ENCODE assay signal across 1 cellular context in genomic region chr3:149203758-149204157, GRCh38.
TF ChIP-seq lines count a peak whose summit lies in the region.

No MANE protein-coding gene starts in this region.

TF ChIP-seq in GM12878, 131 proteins besides CTCF, POLR2A, EP300 and RAD21 (continued from another document):
- no peak for TF ChIP-seq ZBTB11 (CRISPR knock-in tag; IDR thresholded peaks at IDR 0.05)
- TF ChIP-seq ATF3 (IDR thresholded peaks at IDR 0.05; ENCODE audit: borderline replicate concordance, extremely low read depth, low read depth, low read length): no peak
- no peak for TF ChIP-seq IRF5 (IDR thresholded peaks at IDR 0.05; ENCODE audit: borderline replicate concordance)
- peak; percentile 60; the same call in 1 of the 2 replicates for TF ChIP-seq SPI1 (IDR thresholded peaks at IDR 0.05; ENCODE audit: borderline replicate concordance, insufficient read depth, low read depth, low read length)
- TF ChIP-seq SP1 (IDR thresholded peaks at IDR 0.05; ENCODE audit: low read depth, low read length): no peak
- no peak for TF ChIP-seq ASH2L (IDR thresholded peaks at IDR 0.05; ENCODE audit: borderline replicate concordance, low read depth)
- 0 out of 2 replicates have a peak, but pooled peaks have one; percentile 28 for TF ChIP-seq CREB1 (IDR thresholded peaks at IDR 0.05; ENCODE audit: low read depth)
- no peak for TF ChIP-seq RFX5 (IDR thresholded peaks at IDR 0.05; ENCODE audit: low read depth, low read length)
